In the genomic region with DNA sequence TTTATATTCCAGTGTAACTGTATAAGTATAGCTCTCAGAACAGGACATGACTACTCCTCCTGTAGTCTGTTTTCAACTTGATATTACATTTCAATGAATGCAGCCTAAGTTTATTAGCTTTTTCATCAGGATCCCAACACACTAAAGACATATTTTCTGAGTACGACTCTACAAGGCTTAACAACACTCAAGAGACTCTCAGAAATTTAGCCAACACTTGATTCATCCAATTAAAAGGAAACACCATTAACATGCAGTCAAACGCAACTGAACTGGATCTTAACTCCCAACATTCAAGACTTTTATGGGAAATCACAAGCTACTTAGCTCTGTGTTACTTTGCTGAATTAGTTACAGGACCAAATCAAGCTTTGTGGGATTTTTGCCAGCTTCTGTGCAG, we compare ENCODE assay signal across 18 cellular contexts.
"Had no signal": no experiment of that assay in that cellular context is flagged by ENCODE, and none has a peak within 500 bp of the region (broad histone marks: within the 10 kb centered on the region; RNA-seq: fewer than 3 reads in every experiment).

No MANE protein-coding gene starts in this region.

- H3K4me1 ChIP-seq: esophagus muscularis mucosa, right atrium auricular region, suprapubic skin, thyroid gland, uterus had no signal

- H3K36me3 Mint-ChIP-seq: type B pancreatic cell had no signal

- H3K27ac Mint-ChIP-seq: effector memory CD8-positive, alpha-beta T cell; naive thymus-derived CD8-positive, alpha-beta T cell; type B pancreatic cell had no signal

- DNase-seq: effector memory CD8-positive, alpha-beta T cell; heart left ventricle; hippocampal formation; left colon; mammary epithelial cell; mucosa of descending colon; naive thymus-derived CD8-positive, alpha-beta T cell; small intestine; stimulated activated CD4-positive, alpha-beta T cell treated with anti-CD3 and anti-CD28 coated beads, Interleukin-2, amount 100 ng/mL, for 48 hours; stimulated activated naive CD4-positive, alpha-beta T cell treated with Interleukin-2 at 50 U/mL for 16 hours; thyroid gland; uterus had no signal

- H3K36me3 ChIP-seq: esophagus muscularis mucosa, heart left ventricle, neutrophil, right atrium auricular region, suprapubic skin, thyroid gland, uterus had no signal

- H3K27ac ChIP-seq: epithelial cell of prostate, esophagus muscularis mucosa, heart left ventricle, neutrophil, right atrium auricular region, suprapubic skin, thyroid gland, uterus had no signal

- H3K4me3 ChIP-seq: esophagus muscularis mucosa, heart left ventricle, mucosa of descending colon, right atrium auricular region, suprapubic skin, thyroid gland, uterus had no signal

- H3K4me1 Mint-ChIP-seq: naive thymus-derived CD8-positive, alpha-beta T cell had no signal

- H3K9me3 ChIP-seq: esophagus muscularis mucosa, heart left ventricle, mucosa of descending colon, neutrophil, right atrium auricular region, suprapubic skin, thyroid gland, uterus had no signal

- H3K4me3 Mint-ChIP-seq: effector memory CD8-positive, alpha-beta T cell; naive thymus-derived CD8-positive, alpha-beta T cell; type B pancreatic cell had no signal

- H3K27me3 ChIP-seq: esophagus muscularis mucosa, heart left ventricle, neutrophil, right atrium auricular region, suprapubic skin, thyroid gland, uterus had no signal

- H3K9me3 Mint-ChIP-seq: effector memory CD8-positive, alpha-beta T cell; type B pancreatic cell had no signal

- ATAC-seq: effector memory CD8-positive, alpha-beta T cell; heart left ventricle; left colon; mucosa of descending colon; naive thymus-derived CD8-positive, alpha-beta T cell had no signal
